Comparison of ENCODE assay signal across 1 cellular context in the genomic region with DNA sequence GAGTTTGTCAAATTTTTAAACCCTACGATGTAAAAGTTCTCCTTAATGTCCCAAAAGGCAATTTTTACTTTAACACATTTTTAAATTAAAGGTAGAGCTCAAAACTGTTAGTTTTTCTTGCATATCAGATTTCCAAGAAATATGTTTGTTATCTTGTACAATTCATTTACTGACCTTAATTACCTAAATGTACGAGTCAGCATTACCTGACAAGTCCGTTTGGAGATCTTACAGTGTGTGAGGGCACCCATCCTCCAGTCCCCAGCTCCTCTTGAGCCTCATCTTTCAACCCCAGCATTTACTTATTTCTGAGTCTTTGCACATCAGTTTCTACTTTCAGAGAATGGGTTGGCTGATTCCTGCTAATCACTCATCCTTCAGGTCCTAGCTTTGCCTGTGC.
TF ChIP-seq lines count a peak whose summit lies in the region.

No MANE protein-coding gene starts in this region.

TF ChIP-seq in GM23338, 12 proteins besides CTCF, POLR2A, EP300 and RAD21 (continued from another document):
- no peak for TF ChIP-seq NANOG (IDR thresholded peaks at IDR 0.05; ENCODE audit: borderline replicate concordance)
